ENCODE assay signal across 1 cellular context in the genomic region with DNA sequence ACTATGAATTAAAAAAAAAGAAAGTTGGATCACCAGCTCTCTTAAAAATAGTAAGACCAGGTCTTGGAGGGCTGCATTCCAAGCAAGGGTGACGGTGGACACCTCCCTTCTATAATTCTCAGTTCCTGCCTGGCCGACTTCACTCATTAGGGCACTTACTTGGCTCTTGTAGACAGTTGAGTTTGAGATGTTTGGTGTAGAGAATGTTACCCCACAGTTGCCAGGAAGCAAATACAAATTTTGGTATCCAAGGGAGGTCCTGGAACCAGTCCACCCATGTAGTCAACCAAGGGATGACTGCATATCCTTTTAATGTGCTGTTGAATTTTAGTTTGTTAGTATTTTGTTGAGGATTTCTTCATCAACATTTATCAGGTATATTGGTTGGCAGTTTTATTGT.
TF ChIP-seq lines count a peak whose summit lies in the region.

No MANE protein-coding gene starts in this region.

TF ChIP-seq in K562, 482 proteins besides CTCF, POLR2A, EP300 and RAD21:
- TF ChIP-seq, protein P1, sequence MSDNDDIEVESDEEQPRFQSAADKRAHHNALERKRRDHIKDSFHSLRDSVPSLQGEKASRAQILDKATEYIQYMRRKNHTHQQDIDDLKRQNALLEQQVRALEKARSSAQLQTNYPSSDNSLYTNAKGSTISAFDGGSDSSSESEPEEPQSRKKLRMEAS (CRISPR knock-in tag; IDR thresholded peaks at IDR 0.05) = no peak
- no peak for TF ChIP-seq ZNF778 (CRISPR knock-in tag; IDR thresholded peaks at IDR 0.05)
- TF ChIP-seq, protein P2, sequence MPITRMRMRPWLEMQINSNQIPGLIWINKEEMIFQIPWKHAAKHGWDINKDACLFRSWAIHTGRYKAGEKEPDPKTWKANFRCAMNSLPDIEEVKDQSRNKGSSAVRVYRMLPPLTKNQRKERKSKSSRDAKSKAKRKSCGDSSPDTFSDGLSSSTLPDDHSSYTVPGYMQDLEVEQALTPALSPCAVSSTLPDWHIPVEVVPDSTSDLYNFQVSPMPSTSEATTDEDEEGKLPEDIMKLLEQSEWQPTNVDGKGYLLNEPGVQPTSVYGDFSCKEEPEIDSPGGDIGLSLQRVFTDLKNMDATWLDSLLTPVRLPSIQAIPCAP (CRISPR knock-in tag; IDR thresholded peaks at IDR 0.05; ENCODE audit: borderline replicate concordance) = no peak
- TF ChIP-seq NFIX (CRISPR knock-in tag; IDR thresholded peaks at IDR 0.05; ENCODE audit: low read depth) = no peak
